21 cellular contexts compared by ENCODE assay signal in the genomic region with DNA sequence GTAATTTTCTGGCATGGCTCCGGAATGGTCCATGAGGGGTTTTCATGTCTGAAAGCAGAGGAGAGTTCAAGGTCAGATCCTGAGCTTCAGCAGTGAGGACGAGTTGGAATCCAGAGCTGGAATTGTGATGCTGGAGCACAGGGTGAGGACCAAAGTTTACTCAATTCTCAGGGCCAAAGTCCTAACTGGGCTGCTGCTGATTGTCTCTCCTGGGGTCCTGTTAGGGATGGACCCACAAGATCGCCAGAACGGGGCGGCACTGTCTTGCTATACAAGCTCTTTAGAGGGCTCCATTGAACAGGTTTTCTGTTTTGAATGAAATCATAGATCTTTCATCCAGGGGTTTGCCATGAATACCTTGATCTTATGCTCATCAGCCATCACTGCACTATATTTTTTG.
"Had no signal": no experiment of that assay in that cellular context is flagged by ENCODE, and none has a peak within 500 bp of the region (broad histone marks: within the 10 kb centered on the region; RNA-seq: fewer than 3 reads in every experiment).

No MANE protein-coding gene starts in this region.

- H3K27ac Mint-ChIP-seq: dendritic cell treated with granulocyte-macrophage colony-stimulating factor and Interleukin-4, amounts not matched to agents 40 ng/mL and 50 ng/mL, for 4 days; effector memory CD8-positive, alpha-beta T cell; immature natural killer cell; memory B cell; mesothelial cell of epicardium; naive B cell had no signal

- H3K4me1 ChIP-seq: colonic mucosa, esophagus muscularis mucosa, foreskin keratinocyte, gastroesophageal sphincter, heart left ventricle, left lung, lower lobe of right lung had no signal

- DNase-seq: colonic mucosa; cortex of kidney; effector CD8-positive, alpha-beta T cell; effector memory CD8-positive, alpha-beta T cell; foreskin keratinocyte; heart left ventricle; hypothalamus; immature natural killer cell; left cardiac atrium; left lung; left ventricle myocardium superior; lower lobe of right lung; mammary epithelial cell; mucosa of descending colon; naive B cell had no signal

- H3K27ac ChIP-seq: colonic mucosa, esophagus muscularis mucosa, foreskin keratinocyte, gastroesophageal sphincter, heart left ventricle, hepatocyte, left lung, lower lobe of right lung had no signal

- H3K4me3 ChIP-seq: colonic mucosa, esophagus muscularis mucosa, gastroesophageal sphincter, heart left ventricle, hepatocyte, left lung, lower lobe of right lung, mucosa of descending colon had no signal

- ATAC-seq: effector memory CD8-positive, alpha-beta T cell; foreskin keratinocyte; gastroesophageal sphincter; heart left ventricle; left cardiac atrium; left lung; left ventricle myocardium superior; lower lobe of right lung; mucosa of descending colon had no signal

- H3K9me3 ChIP-seq: colonic mucosa, esophagus muscularis mucosa, gastroesophageal sphincter, heart left ventricle, left lung, lower lobe of right lung, mucosa of descending colon had no signal

- H3K27me3 Mint-ChIP-seq: memory B cell had no signal

- H3K36me3 Mint-ChIP-seq: immature natural killer cell, memory B cell, mesothelial cell of epicardium, naive B cell had no signal

- H3K4me3 Mint-ChIP-seq: dendritic cell treated with granulocyte-macrophage colony-stimulating factor and Interleukin-4, amounts not matched to agents 40 ng/mL and 50 ng/mL, for 4 days; effector memory CD8-positive, alpha-beta T cell; immature natural killer cell; memory B cell; mesothelial cell of epicardium; naive B cell had no signal

- H3K9me3 Mint-ChIP-seq: dendritic cell treated with granulocyte-macrophage colony-stimulating factor and Interleukin-4, amounts not matched to agents 40 ng/mL and 50 ng/mL, for 4 days; effector memory CD8-positive, alpha-beta T cell; immature natural killer cell; mesothelial cell of epicardium had no signal

- H3K36me3 ChIP-seq: colonic mucosa, esophagus muscularis mucosa, gastroesophageal sphincter, heart left ventricle, left lung, lower lobe of right lung had no signal

- H3K27me3 ChIP-seq: colonic mucosa, foreskin keratinocyte, hepatocyte, left lung had no signal

- H3K4me1 Mint-ChIP-seq: immature natural killer cell, memory B cell, naive B cell had no signal
